Comparison of ENCODE assay signal across 8 cellular contexts in genomic region chr2:127219716-127220090, GRCh38. TPM values are rescaled to one million over a fixed set of nuclear protein-coding genes. Genes with fewer than 3 reads are reported as not detected.
DNase-seq lines count a peak whose midpoint lies in the region; ATAC-seq and TF ChIP-seq lines count a peak whose summit lies in the region.

No MANE protein-coding gene starts in this region.

- no peaks in the 10 kb centered on the region for H3K9me3 Mint-ChIP-seq in GM23338
- peaks cover 6% of the 10 kb centered on the region for H3K9me3 Mint-ChIP-seq in glutamatergic neuron (ENCODE audit: unreplicated experiment)
- H3K9me3 Mint-ChIP-seq in activated T-helper 1 cell treated with anti-CD3 and anti-CD28 coated beads, Interleukin-12 subunit alpha, Interleukin-12 subunit beta, Interleukin-2, Interleukin-4 antibody, amounts not matched to agents 30 ng/mL and 10 ng/mL and 1 ng/mL, durations not matched to agents 14 hours and 24 hours and 36 hours = no peaks in the 10 kb centered on the region

- TF ChIP-seq CTCF in GM23338 (conservative IDR thresholded peaks at IDR 0.05; ENCODE audit: low read depth in 2 of 2) (no peak), glutamatergic neuron (IDR thresholded peaks at IDR 0.05; ENCODE audit: partially characterized antibody, unreplicated experiment) (no peak), gastrocnemius medialis (IDR thresholded peaks at IDR 0.05 in 4 of 5, conservative IDR thresholded peaks at IDR 0.05 in 1 of 5) (no peak)

- H3K36me3 Mint-ChIP-seq in GM23338 (ENCODE audit: low read depth) (no peaks in the 10 kb centered on the region; the same call in 2 of the 3 replicates), glutamatergic neuron (ENCODE audit: unreplicated experiment) (no peaks in the 10 kb centered on the region)
- H3K36me3 Mint-ChIP-seq in activated T-helper 1 cell treated with anti-CD3 and anti-CD28 coated beads, Interleukin-12 subunit alpha, Interleukin-12 subunit beta, Interleukin-2, Interleukin-4 antibody, amounts not matched to agents 30 ng/mL and 10 ng/mL and 1 ng/mL, durations not matched to agents 14 hours and 24 hours and 36 hours (ENCODE audit: low read depth) = peaks cover 3% of the 10 kb centered on the region

- peak overlapping the region; percentile 57 for H3K4me3 ChIP-seq in GM23338
- H3K4me3 ChIP-seq in SK-N-MC = peak overlapping the region; percentile 96
- H3K4me3 ChIP-seq in gastrocnemius medialis = peak overlapping the region; percentile 41 to 60 (median 53)

- peaks cover 44% of the 10 kb centered on the region for H3K27me3 ChIP-seq in GM23338 (ENCODE audit: insufficient read depth)
- H3K27me3 ChIP-seq in gastrocnemius medialis = peaks cover 30 to 49% (median 32%) of the 10 kb centered on the region in 3 donors

- no peaks in the 10 kb centered on the region for H3K9me2 ChIP-seq in GM23338 (ENCODE audit: insufficient read depth)

- ATAC-seq in GM23338 (peak; percentile 34), gastrocnemius medialis (peak; percentile 25 to 45), GM18868 (IDR thresholded peaks at IDR 0.05; ENCODE audit: unreplicated experiment) (no peak)

- H3K79me2 ChIP-seq in GM23338 (replicated peaks; ENCODE audit: insufficient read depth) = no peaks in the 10 kb centered on the region

- H3K4me1 Mint-ChIP-seq in GM23338 (peaks cover 16% of the 10 kb centered on the region), glutamatergic neuron (ENCODE audit: low read depth, unreplicated experiment) (peaks cover 2% of the 10 kb centered on the region)
- peaks cover 15% of the 10 kb centered on the region for H3K4me1 Mint-ChIP-seq in activated T-helper 1 cell treated with anti-CD3 and anti-CD28 coated beads, Interleukin-12 subunit alpha, Interleukin-12 subunit beta, Interleukin-2, Interleukin-4 antibody, amounts not matched to agents 30 ng/mL and 10 ng/mL and 1 ng/mL, durations not matched to agents 14 hours and 24 hours and 36 hours (ENCODE audit: low read depth)

- peak overlapping the region; percentile 82 for H3K4me2 ChIP-seq in GM23338

- no peaks in the 10 kb centered on the region; the same call in 1 of the 2 replicates for H4K20me1 ChIP-seq in GM23338 (replicated peaks; ENCODE audit: insufficient read depth)

- no peak for TF ChIP-seq POLR2A in gastrocnemius medialis (IDR thresholded peaks at IDR 0.05)

- in situ Hi-C loops in gastrocnemius medialis (cut with MboI; ENCODE audit: low sequenced_read_pairs in 4 of 4) = no loop called here

- H3K36me3 ChIP-seq in GM23338 (ENCODE audit: insufficient read depth) (no peaks in the 10 kb centered on the region), SK-N-MC (ENCODE audit: insufficient read depth, low read length) (0 out of 2 replicates have a peak, but pooled peaks cover 3% of the 10 kb centered on the region), gastrocnemius medialis (no peaks in the 10 kb centered on the region)

- H3K9me3 ChIP-seq in SK-N-MC (ENCODE audit: low read depth, low read length) (no peaks in the 10 kb centered on the region), gastrocnemius medialis (no peaks in the 10 kb centered on the region)

- H3K4me3 Mint-ChIP-seq in GM23338 = peak overlapping the region; percentile 94
- H3K4me3 Mint-ChIP-seq in glutamatergic neuron (ENCODE audit: unreplicated experiment) = peak overlapping the region; percentile 86
- H3K4me3 Mint-ChIP-seq in activated T-helper 1 cell treated with anti-CD3 and anti-CD28 coated beads, Interleukin-12 subunit alpha, Interleukin-12 subunit beta, Interleukin-2, Interleukin-4 antibody, amounts not matched to agents 30 ng/mL and 10 ng/mL and 1 ng/mL, durations not matched to agents 14 hours and 24 hours and 36 hours = no peak overlapping the region

- H3K27me3 Mint-ChIP-seq in GM23338 (ENCODE audit: insufficient read depth, low read depth, poor library complexity) (peaks cover 32% of the 10 kb centered on the region), glutamatergic neuron (ENCODE audit: unreplicated experiment) (peaks cover 12% of the 10 kb centered on the region)
- H3K27me3 Mint-ChIP-seq in activated T-helper 1 cell treated with anti-CD3 and anti-CD28 coated beads, Interleukin-12 subunit alpha, Interleukin-12 subunit beta, Interleukin-2, Interleukin-4 antibody, amounts not matched to agents 30 ng/mL and 10 ng/mL and 1 ng/mL, durations not matched to agents 14 hours and 24 hours and 36 hours (ENCODE audit: insufficient read depth) = peaks cover 56% of the 10 kb centered on the region

- H2AFZ ChIP-seq in GM23338 = peak overlapping the region; percentile 93

- H3K9ac ChIP-seq in SK-N-MC (ENCODE audit: insufficient read length) = peak overlapping the region; percentile 84

- DNase-seq in GM23338 (ENCODE audit: low spot score) (peak; percentile 71), SK-N-MC (ENCODE audit: low read depth, low spot score) (no peak), glutamatergic neuron (peak; percentile 59), gastrocnemius medialis (no peak), NCI-H2081 treated with DMSO at 0.1 percent for 48 hours (lab: John Stamatoyannopoulos, UW) (no peak)
- DNase-seq in activated naive CD4-positive, alpha-beta T cell treated with anti-CD3 and anti-CD28 coated beads, Interleukin-2, amount 50 U/mL, for 16 hours = no peak
- DNase-seq in activated T-helper 1 cell treated with anti-CD3 and anti-CD28 coated beads, Interleukin-12 subunit alpha, Interleukin-12 subunit beta, Interleukin-2, Interleukin-4 antibody, amounts not matched to agents 30 ng/mL and 10 ng/mL and 1 ng/mL, durations not matched to agents 14 hours and 24 hours and 36 hours (ENCODE audit: low spot score) = no peak

- no peak overlapping the region for H3K27ac ChIP-seq in GM23338 (ENCODE audit: low read depth)
- peak overlapping the region; percentile 57; the same call in 1 of the 2 replicates for H3K27ac ChIP-seq in SK-N-MC
- H3K27ac ChIP-seq in gastrocnemius medialis = no peak overlapping the region

- intact Hi-C loops in gastrocnemius medialis (cut with DNase I; ENCODE audit: low total_unique reads) = no loop called here
- intact Hi-C loops in activated T-helper 1 cell treated with anti-CD3 and anti-CD28 coated beads, Interleukin-12 subunit alpha, Interleukin-12 subunit beta, Interleukin-2, Interleukin-4 antibody, amounts not matched to agents 30 ng/mL and 10 ng/mL and 1 ng/mL, durations not matched to agents 14 hours and 24 hours and 36 hours (cut with micrococcal nuclease) = no loop called here

- H3K27ac Mint-ChIP-seq in GM23338 (no peak overlapping the region), glutamatergic neuron (ENCODE audit: unreplicated experiment) (no peak overlapping the region)
- H3K27ac Mint-ChIP-seq in activated T-helper 1 cell treated with anti-CD3 and anti-CD28 coated beads, Interleukin-12 subunit alpha, Interleukin-12 subunit beta, Interleukin-2, Interleukin-4 antibody, amounts not matched to agents 30 ng/mL and 10 ng/mL and 1 ng/mL, durations not matched to agents 14 hours and 24 hours and 36 hours = no peak overlapping the region

- H3K4me1 ChIP-seq in GM23338 (ENCODE audit: insufficient read depth) = peaks cover 9% of the 10 kb centered on the region
- peaks cover 5 to 19% of the 10 kb centered on the region in 2 donors for H3K4me1 ChIP-seq in gastrocnemius medialis

- peaks cover 6% of the 10 kb centered on the region; the same call in 1 of the 2 replicates for H3F3A ChIP-seq in GM23338 (replicated peaks; ENCODE audit: low read depth)

TF ChIP-seq in GM23338, 12 proteins besides CTCF, POLR2A, EP300 and RAD21:
- TF ChIP-seq POLR2AphosphoS5 (IDR thresholded peaks at IDR 0.05; ENCODE audit: low read depth) (peak; percentile 7; the same call in 1 of the 2 replicates), EZH2phosphoT487 (IDR thresholded peaks at IDR 0.05; ENCODE audit: unreplicated experiment) (no peak), REST (IDR thresholded peaks at IDR 0.05; ENCODE audit: unreplicated experiment) (no peak)

RNA-seq across cellular contexts. Expression of gene CYP27C1, which starts 0.4 kb away (rescaled TPM):
- total RNA-seq in GM23338 (2014; rRNA removed; shearing (Covaris generic)) = 2.9 and 3.0 TPM in 2 replicates
- polyA plus RNA-seq in GM23338 (2016; fragmentation: Nextera tagmentation; extraction: Ambion mirVana) = 1.1 and 1.8 TPM in 2 replicates
- total RNA-seq in glutamatergic neuron (ENCODE audit: unreplicated experiment) (4.3 TPM), gastrocnemius medialis (not detected)
- total RNA-seq in activated T-helper 1 cell treated with anti-CD3 and anti-CD28 coated beads, Interleukin-12 subunit alpha, Interleukin-12 subunit beta, Interleukin-2, Interleukin-4 antibody, amounts not matched to agents 30 ng/mL and 10 ng/mL and 1 ng/mL, durations not matched to agents 14 hours and 24 hours and 36 hours = not detected in 2 replicates

Comparison
In these comparisons a context has a peak if more than half of its experiments do, and no peak if none do; other contexts are left out.
1. DNase-seq: peak in GM23338 (single experiment) and glutamatergic neuron (single experiment); none in SK-N-MC (single experiment), gastrocnemius medialis (0 of 2), NCI-H2081 treated with DMSO at 0.1 percent for 48 hours (single experiment), activated naive CD4-positive, alpha-beta T cell treated with anti-CD3 and anti-CD28 coated beads, Interleukin-2, amount 50 U/mL, for 16 hours (single experiment) and activated T-helper 1 cell treated with anti-CD3 and anti-CD28 coated beads, Interleukin-12 subunit alpha, Interleukin-12 subunit beta, Interleukin-2, Interleukin-4 antibody, amounts not matched to agents 30 ng/mL and 10 ng/mL and 1 ng/mL, durations not matched to agents 14 hours and 24 hours and 36 hours (single experiment).
2. Peak in every context shown above with its lines, with median percentiles within 50 percentile points of each other: H3K4me3 ChIP-seq.